Comparison of ENCODE assay signal across 8 cellular contexts in the genomic region with DNA sequence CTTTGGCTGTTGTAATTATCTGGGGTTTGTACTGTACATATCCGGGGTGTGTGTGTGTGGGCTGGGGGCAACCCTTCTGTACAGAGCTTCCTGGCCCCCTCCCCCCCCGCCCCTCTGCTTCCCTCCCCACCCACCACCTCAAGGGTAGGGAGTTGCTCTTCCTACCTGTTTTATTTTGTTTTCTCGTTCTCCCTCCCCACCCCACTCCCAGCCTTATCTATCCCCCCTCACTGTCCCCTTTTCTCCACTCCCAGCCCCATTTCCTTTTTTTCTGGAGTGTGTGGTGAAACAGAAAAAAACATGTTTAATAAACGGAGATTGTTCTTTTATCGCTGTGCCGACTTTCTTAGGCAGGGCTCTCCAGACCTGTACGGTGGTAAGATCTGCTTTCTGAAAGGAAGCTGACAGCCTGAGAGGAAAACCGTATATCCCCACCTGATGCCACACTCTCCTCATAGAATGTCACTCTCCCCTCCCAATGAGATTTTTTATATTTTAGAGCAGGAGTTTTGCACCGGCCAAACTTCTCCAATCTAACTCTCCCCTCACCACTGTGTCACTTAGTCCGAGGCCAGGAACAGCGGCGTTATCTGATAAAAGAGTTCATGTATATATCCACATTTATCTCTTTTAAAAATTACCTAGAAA. TPM values are rescaled to one million over a fixed set of nuclear protein-coding genes. Genes with fewer than 3 reads are reported as not detected.
DNase-seq lines count a peak whose midpoint lies in the region; TF ChIP-seq lines count a peak whose summit lies in the region.

No MANE protein-coding gene starts in this region.

- no peaks in the 10 kb centered on the region for H3K27me3 Mint-ChIP-seq in progenitor cell of endocrine pancreas

- no TSS peak for BruUV-seq in PC-9 (replicated peaks; lab: Mats Ljungman, UMichigan)

- H3K4me2 ChIP-seq in PC-9 = peak overlapping the region; percentile 85

- no peaks in the 10 kb centered on the region for H3K27me3 ChIP-seq in PC-9 (ENCODE audit: insufficient read depth, low read depth)

- H3K27ac ChIP-seq in PC-9 = no peak overlapping the region

- no peak for TF ChIP-seq CTCF in GM12865 (IDR thresholded peaks at IDR 0.05; ENCODE audit: insufficient read depth, low read depth, low read length, missing control alignments)
- no peak for TF ChIP-seq CTCF in PC-9 (conservative IDR thresholded peaks at IDR 0.05)
- TF ChIP-seq CTCF in epithelial cell of proximal tubule (conservative IDR thresholded peaks at IDR 0.05; ENCODE audit: low read depth, low read length) = no peak
- no peak for TF ChIP-seq CTCF in progenitor cell of endocrine pancreas (IDR thresholded peaks at IDR 0.05; ENCODE audit: unreplicated experiment)

- no peaks in the 10 kb centered on the region for H3K36me3 ChIP-seq in PC-9 (ENCODE audit: low read depth)

- peak overlapping the region; percentile 62 for H3K27ac Mint-ChIP-seq in progenitor cell of endocrine pancreas

- peak overlapping the region; percentile 95 for H3K4me3 Mint-ChIP-seq in progenitor cell of endocrine pancreas (ENCODE audit: low read depth)

- H3K4me1 Mint-ChIP-seq in progenitor cell of endocrine pancreas (ENCODE audit: low read depth) = peaks cover 13% of the 10 kb centered on the region

- peaks cover 6% of the 10 kb centered on the region for H3K4me1 ChIP-seq in PC-9 (replicated peaks; ENCODE audit: insufficient read depth)

- peaks cover 19% of the 10 kb centered on the region for H3K79me2 ChIP-seq in PC-9 (ENCODE audit: low read depth)

- H3K9me2 ChIP-seq in PC-9 (ENCODE audit: insufficient read depth) = no peaks in the 10 kb centered on the region

- peak overlapping the region; percentile 94 for H2AFZ ChIP-seq in PC-9

- H3K4me3 ChIP-seq in GM12865 (ENCODE audit: low read depth, low read length) (peak overlapping the region; percentile 90), PC-9 (peak overlapping the region; percentile 95), epithelial cell of proximal tubule (ENCODE audit: low read depth, low read length) (peak overlapping the region; percentile 86)

- intact Hi-C loops in PC-9 (cut with micrococcal nuclease; ENCODE audit: unreplicated experiment) = loop anchor here (1.0 to 5.0 kb wide), 3 partner anchors 27 to 118 kb away; partner anchors contain the start of gene PHF1

- no peaks in the 10 kb centered on the region for H4K20me1 ChIP-seq in PC-9 (ENCODE audit: insufficient read depth)

- CTCF ChIA-PET in PC-9 (lab: Charles Lee) = interaction anchor here (0.6 kb wide), 1 partner anchor 87 kb away, joined by 3 read pairs; no protein-coding TSS in a partner anchor

- H3K36me3 Mint-ChIP-seq in progenitor cell of endocrine pancreas (ENCODE audit: insufficient read depth) = peaks cover 5% of the 10 kb centered on the region

- H3F3A ChIP-seq in PC-9 (ENCODE audit: insufficient read depth, low read depth) = no peaks in the 10 kb centered on the region

- DNase-seq in GM12865 (ENCODE audit: low read depth) = no peak
- DNase-seq in PC-9 = no peak
- DNase-seq in epithelial cell of proximal tubule (ENCODE audit: low read depth) = no peak
- no peak for DNase-seq in progenitor cell of endocrine pancreas (ENCODE audit: low spot score, unreplicated experiment)
- no peak for DNase-seq in DMS153 (lab: John Stamatoyannopoulos, UW)
- DNase-seq in occipital lobe (lab: John Stamatoyannopoulos, UW) = no peak
- no peak for DNase-seq in globus pallidus (ENCODE audit: low spot score)
- DNase-seq in RKO (ENCODE audit: low spot score) = no peak

- H3K9me3 Mint-ChIP-seq in progenitor cell of endocrine pancreas (ENCODE audit: low read depth) = no peaks in the 10 kb centered on the region

- H3K9me3 ChIP-seq in PC-9 (ENCODE audit: insufficient read depth, low read depth) = no peaks in the 10 kb centered on the region

- POLR2A ChIA-PET in PC-9 (lab: Charles Lee; ENCODE audit: unreplicated experiment) = interaction anchor here (0.6 kb wide), 1 partner anchor 151 kb away, joined by 4 read pairs; no protein-coding TSS in a partner anchor

RNA-seq across cellular contexts. Expression of gene ZBTB9, which starts 0.9 kb away (rescaled TPM):
- total RNA-seq in PC-9 (2021) (7.9 and 8.4 TPM in 2 replicates), epithelial cell of proximal tubule (4.3 and 4.6 TPM in 2 replicates), progenitor cell of endocrine pancreas (15.4 and 15.7 TPM in 2 replicates), occipital lobe (9.2 TPM)

RNA-seq across cellular contexts. Expression of gene SYNGAP1, which starts 33.6 kb away (rescaled TPM):
- total RNA-seq in PC-9 (2021) (13.6 and 17.7 TPM in 2 replicates), epithelial cell of proximal tubule (0.87 and 2.3 TPM in 2 replicates), progenitor cell of endocrine pancreas (59.9 and 60.3 TPM in 2 replicates), occipital lobe (21.5 TPM)

RNA-seq across cellular contexts. Expression of gene CUTA, which starts 35.6 kb away (rescaled TPM):
- total RNA-seq in PC-9 (2021) (213 and 220 TPM in 2 replicates), epithelial cell of proximal tubule (206 and 273 TPM in 2 replicates), progenitor cell of endocrine pancreas (252 and 264 TPM in 2 replicates), occipital lobe (59.1 TPM)

RNA-seq across cellular contexts. Expression of gene PHF1, which starts 42.7 kb away (rescaled TPM):
- total RNA-seq in PC-9 (2021) (47.6 and 52.0 TPM in 2 replicates), epithelial cell of proximal tubule (20.7 and 25.4 TPM in 2 replicates), progenitor cell of endocrine pancreas (58.1 and 58.4 TPM in 2 replicates), occipital lobe (17.9 TPM)
